17 cellular contexts compared by ENCODE assay signal in the genomic region with DNA sequence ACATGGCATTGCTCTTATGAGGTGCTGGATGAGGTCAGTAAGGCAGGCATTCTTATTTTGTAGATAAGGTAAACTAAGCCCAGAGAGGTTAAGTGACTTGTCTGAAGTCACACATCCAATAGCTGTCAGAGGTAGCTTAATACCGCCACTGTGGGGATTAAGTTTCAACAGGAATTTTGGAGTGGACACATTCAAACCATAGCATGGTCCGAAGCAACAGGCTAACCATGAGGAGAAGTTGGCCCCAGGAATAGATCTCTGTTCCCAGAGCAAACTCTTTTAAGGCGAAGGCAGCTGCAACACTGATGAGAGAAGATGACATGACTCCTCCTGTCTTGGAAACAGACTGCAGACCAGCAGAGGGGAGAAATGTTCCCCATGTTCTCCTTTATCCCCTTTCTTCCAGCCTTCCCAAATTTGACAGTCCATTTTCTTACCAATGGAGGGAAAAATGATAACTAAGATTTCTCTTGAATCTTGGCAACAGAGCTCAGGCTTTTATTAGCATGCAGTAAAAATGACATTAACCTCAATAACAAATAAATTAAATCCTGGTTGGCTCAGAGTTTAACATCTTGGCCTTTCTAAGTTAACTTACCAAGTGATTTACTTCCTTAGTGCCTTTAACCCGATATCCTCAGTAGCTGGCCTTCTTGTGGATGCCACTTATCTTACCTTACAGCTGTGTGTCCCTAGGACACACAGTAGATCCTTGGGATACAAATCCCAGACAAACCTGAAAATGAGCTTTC. TPM values are rescaled to one million over a fixed set of nuclear protein-coding genes. Genes with fewer than 3 reads are reported as not detected.
DNase-seq lines count a peak whose midpoint lies in the region; ATAC-seq and TF ChIP-seq lines count a peak whose summit lies in the region.
"Had no signal": no experiment of that assay in that cellular context is flagged by ENCODE, and none has a peak within 500 bp of the region (broad histone marks: within the 10 kb centered on the region; RNA-seq: fewer than 3 reads in every experiment).

No MANE protein-coding gene starts in this region.

- intact Hi-C loops in Panc1 (cut with micrococcal nuclease; ENCODE audit: unreplicated experiment), result no loop called here

- no peak for DNase-seq in Panc1 (ENCODE audit: low read depth, low spot score)
- peak; percentile 69 for DNase-seq in left kidney (ENCODE audit: low read depth, low spot score)
- no peak for DNase-seq in nephron progenitor cell
- no peak for DNase-seq in activated T-cell treated with anti-CD3 and anti-CD28 coated beads, Interleukin-2, amount 50 U/mL, for 72 hours
- no peak for DNase-seq in RPMI8226
- no peak for DNase-seq in WTC11 (ENCODE audit: low spot score)
- DNase-seq: Calu3; CD4-positive, CD25-positive, alpha-beta regulatory T cell; DMS53; H7; Kasumi-1; NCI-H1105 treated with DMSO at 0.1 percent for 48 hours; NCI-H187; NCI-H226; NCI-H526 treated with DMSO at 0.1 percent for 48 hours had no signal

- no peaks in the 10 kb centered on the region for H3K27me3 ChIP-seq in Panc1 (ENCODE audit: control insufficient read depth, insufficient read depth, low read length)
- H3K27me3 ChIP-seq: SJSA1 had no signal

- no peak for TF ChIP-seq CTCF in Panc1 (IDR thresholded peaks at IDR 0.05)
- TF ChIP-seq CTCF in nephron progenitor cell (IDR thresholded peaks at IDR 0.05), result no peak
- no peak for TF ChIP-seq CTCF in WTC11 (IDR thresholded peaks at IDR 0.05)

- H3K9me3 ChIP-seq in Panc1 (ENCODE audit: control insufficient read depth, insufficient read depth, low read depth, low read length), result no peaks in the 10 kb centered on the region
- H3K9me3 ChIP-seq: SJSA1 had no signal

- no peaks in the 10 kb centered on the region for H3K36me3 ChIP-seq in Panc1 (ENCODE audit: control insufficient read depth, insufficient read depth, low read length)
- H3K36me3 ChIP-seq: SJSA1 had no signal

- no peaks in the 10 kb centered on the region for H3K9me3 Mint-ChIP-seq in nephron progenitor cell
- H3K9me3 Mint-ChIP-seq in activated T-cell treated with anti-CD3 and anti-CD28 coated beads, Interleukin-2, amount 50 U/mL, for 72 hours, result no peaks in the 10 kb centered on the region
- no peaks in the 10 kb centered on the region for H3K9me3 Mint-ChIP-seq in WTC11
- H3K9me3 Mint-ChIP-seq: CD4-positive, CD25-positive, alpha-beta regulatory T cell had no signal

- ATAC-seq in Panc1 (no peak), GM21447 (IDR thresholded peaks at IDR 0.05; ENCODE audit: unreplicated experiment) (no peak), WTC11 (no peak)
- ATAC-seq in activated T-cell treated with anti-CD3 and anti-CD28 coated beads, Interleukin-2, amount 50 U/mL, for 72 hours (replicated peaks in 1 of 2), result no peak

- POLR2A ChIA-PET in Panc1 (lab: Charles Lee), result no interaction called here
- POLR2A ChIA-PET in WTC11 (lab: Charles Lee), result no interaction called here

- in situ Hi-C loops in Panc1 (cut with HindIII; ENCODE audit: low pct_unique_long_range_greater_than_20kb, low sequenced_read_pairs), result no loop called here

- H3K4me1 ChIP-seq in Panc1 (ENCODE audit: control insufficient read depth, insufficient read depth, low read length), result peaks cover 48% of the 10 kb centered on the region

- CTCF ChIA-PET in Panc1 (lab: Charles Lee) (no interaction called here), WTC11 (lab: Charles Lee) (interaction anchor here (1.0 to 1.2 kb wide), 2 partner anchors 12 to 50 kb away, joined by 3 read pairs; no protein-coding TSS in a partner anchor)

- H3K4me1 Mint-ChIP-seq in nephron progenitor cell (peaks cover 80% of the 10 kb centered on the region), WTC11 (peaks cover 10% of the 10 kb centered on the region)
- H3K4me1 Mint-ChIP-seq in activated T-cell treated with anti-CD3 and anti-CD28 coated beads, Interleukin-2, amount 50 U/mL, for 72 hours (ENCODE audit: low read depth), result no peaks in the 10 kb centered on the region

- H3K27ac ChIP-seq in Panc1 (ENCODE audit: low read length), result peak overlapping the region; percentile 87
- H3K27ac ChIP-seq: SJSA1 had no signal

- peak overlapping the region; percentile 93 for H3K27ac Mint-ChIP-seq in nephron progenitor cell
- H3K27ac Mint-ChIP-seq in activated T-cell treated with anti-CD3 and anti-CD28 coated beads, Interleukin-2, amount 50 U/mL, for 72 hours, result no peak overlapping the region
- H3K27ac Mint-ChIP-seq in WTC11, result no peak overlapping the region
- H3K27ac Mint-ChIP-seq: CD4-positive, CD25-positive, alpha-beta regulatory T cell had no signal

- H3K27me3 Mint-ChIP-seq in nephron progenitor cell (ENCODE audit: low read depth, poor library complexity), result peaks cover 2% of the 10 kb centered on the region
- no peaks in the 10 kb centered on the region for H3K27me3 Mint-ChIP-seq in activated T-cell treated with anti-CD3 and anti-CD28 coated beads, Interleukin-2, amount 50 U/mL, for 72 hours (ENCODE audit: low read depth)
- H3K27me3 Mint-ChIP-seq in WTC11 (ENCODE audit: low read depth), result no peaks in the 10 kb centered on the region

- no peak overlapping the region for H3K4me3 ChIP-seq in Panc1 (ENCODE audit: low read depth in 2 of 2, low read length in 2 of 2)
- H3K4me3 ChIP-seq: SJSA1 had no signal

- H3K36me3 Mint-ChIP-seq in nephron progenitor cell (ENCODE audit: low read depth), result no peaks in the 10 kb centered on the region
- H3K36me3 Mint-ChIP-seq in activated T-cell treated with anti-CD3 and anti-CD28 coated beads, Interleukin-2, amount 50 U/mL, for 72 hours (ENCODE audit: insufficient read depth in 2 of 2), result no peaks in the 10 kb centered on the region
- H3K36me3 Mint-ChIP-seq in WTC11, result no peaks in the 10 kb centered on the region
- H3K36me3 Mint-ChIP-seq: CD4-positive, CD25-positive, alpha-beta regulatory T cell had no signal

- H3K4me3 Mint-ChIP-seq in nephron progenitor cell, result no peak overlapping the region
- no peak overlapping the region for H3K4me3 Mint-ChIP-seq in activated T-cell treated with anti-CD3 and anti-CD28 coated beads, Interleukin-2, amount 50 U/mL, for 72 hours
- no peak overlapping the region for H3K4me3 Mint-ChIP-seq in WTC11
- H3K4me3 Mint-ChIP-seq: CD4-positive, CD25-positive, alpha-beta regulatory T cell had no signal

- BruUV-seq in Panc1 (replicated peaks; lab: Mats Ljungman, UMichigan), result no TSS peak

TF ChIP-seq in WTC11, 78 proteins besides CTCF, POLR2A, EP300 and RAD21:
- TF ChIP-seq, protein P1, sequence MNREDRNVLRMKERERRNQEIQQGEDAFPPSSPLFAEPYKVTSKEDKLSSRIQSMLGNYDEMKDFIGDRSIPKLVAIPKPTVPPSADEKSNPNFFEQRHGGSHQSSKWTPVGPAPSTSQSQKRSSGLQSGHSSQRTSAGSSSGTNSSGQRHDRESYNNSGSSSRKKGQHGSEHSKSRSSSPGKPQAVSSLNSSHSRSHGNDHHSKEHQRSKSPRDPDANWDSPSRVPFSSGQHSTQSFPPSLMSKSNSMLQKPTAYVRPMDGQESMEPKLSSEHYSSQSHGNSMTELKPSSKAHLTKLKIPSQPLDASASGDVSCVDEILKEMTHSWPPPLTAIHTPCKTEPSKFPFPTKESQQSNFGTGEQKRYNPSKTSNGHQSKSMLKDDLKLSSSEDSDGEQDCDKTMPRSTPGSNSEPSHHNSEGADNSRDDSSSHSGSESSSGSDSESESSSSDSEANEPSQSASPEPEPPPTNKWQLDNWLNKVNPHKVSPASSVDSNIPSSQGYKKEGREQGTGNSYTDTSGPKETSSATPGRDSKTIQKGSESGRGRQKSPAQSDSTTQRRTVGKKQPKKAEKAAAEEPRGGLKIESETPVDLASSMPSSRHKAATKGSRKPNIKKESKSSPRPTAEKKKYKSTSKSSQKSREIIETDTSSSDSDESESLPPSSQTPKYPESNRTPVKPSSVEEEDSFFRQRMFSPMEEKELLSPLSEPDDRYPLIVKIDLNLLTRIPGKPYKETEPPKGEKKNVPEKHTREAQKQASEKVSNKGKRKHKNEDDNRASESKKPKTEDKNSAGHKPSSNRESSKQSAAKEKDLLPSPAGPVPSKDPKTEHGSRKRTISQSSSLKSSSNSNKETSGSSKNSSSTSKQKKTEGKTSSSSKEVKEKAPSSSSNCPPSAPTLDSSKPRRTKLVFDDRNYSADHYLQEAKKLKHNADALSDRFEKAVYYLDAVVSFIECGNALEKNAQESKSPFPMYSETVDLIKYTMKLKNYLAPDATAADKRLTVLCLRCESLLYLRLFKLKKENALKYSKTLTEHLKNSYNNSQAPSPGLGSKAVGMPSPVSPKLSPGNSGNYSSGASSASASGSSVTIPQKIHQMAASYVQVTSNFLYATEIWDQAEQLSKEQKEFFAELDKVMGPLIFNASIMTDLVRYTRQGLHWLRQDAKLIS (CRISPR knock-in tag; IDR thresholded peaks at IDR 0.05; ENCODE audit: borderline replicate concordance), result no peak
- no peak for TF ChIP-seq ZNF138 (CRISPR knock-in tag; conservative IDR thresholded peaks at IDR 0.05)

RNA-seq across cellular contexts. Expression of a gene that starts 46.7 kb away (rescaled TPM):
- total RNA-seq in Panc1 (2021; ENCODE audit: unreplicated experiment) (705 TPM), WTC11 (2021) (378 to 418 TPM (median 391 TPM) in 3 replicates)
- 531 TPM for polyA plus RNA-seq in Panc1 (2012; ENCODE audit: insufficient read length)
- total RNA-seq in activated T-cell treated with anti-CD3 and anti-CD28 coated beads, Interleukin-2, amount 50 U/mL, for 72 hours, result 100 to 1,000 TPM; 272 to 296 TPM
